In the genomic region with DNA sequence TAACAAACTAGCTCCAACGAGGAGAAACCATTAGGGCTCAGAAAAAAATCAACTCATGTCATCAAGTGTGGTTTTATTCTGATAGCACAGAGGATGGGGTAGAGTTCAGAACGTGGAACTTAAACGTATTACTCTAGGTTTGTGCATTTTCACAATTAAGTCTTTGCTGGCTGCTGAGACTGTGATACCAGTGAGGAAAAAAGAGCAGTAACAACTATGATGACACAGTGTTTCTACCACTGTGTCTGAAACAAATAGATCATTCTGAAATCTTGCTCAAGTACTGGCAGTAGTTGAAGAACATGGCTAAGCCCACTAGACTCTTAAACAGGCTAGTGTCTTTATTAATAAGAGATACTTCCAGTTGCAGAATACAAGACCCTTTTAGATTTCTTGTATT, we compare ENCODE assay signal across 24 cellular contexts. TPM values are rescaled to one million over a fixed set of nuclear protein-coding genes. Genes with fewer than 3 reads are reported as not detected.
DNase-seq lines count a peak whose midpoint lies in the region; ATAC-seq and TF ChIP-seq lines count a peak whose summit lies in the region.
"Had no signal": no experiment of that assay in that cellular context is flagged by ENCODE, and none has a peak within 500 bp of the region (broad histone marks: within the 10 kb centered on the region; RNA-seq: fewer than 3 reads in every experiment).

No MANE protein-coding gene starts in this region.

- peak; percentile 13 for ATAC-seq in activated CD8-positive, alpha-beta T cell treated with anti-CD3 and anti-CD28 coated beads for 36 hours
- ATAC-seq in activated CD8-positive, alpha-beta T cell treated with anti-CD3 and anti-CD28 coated beads, Interleukin-2, amount 10 ng/mL, durations not matched to agents 7 days and 5 days, result no peak
- ATAC-seq in GM19351 (IDR thresholded peaks at IDR 0.05; ENCODE audit: unreplicated experiment), result no peak
- ATAC-seq: A549; CD8-positive, alpha-beta T cell; PC-3 had no signal

- no peak overlapping the region for H3K9ac ChIP-seq in SK-N-MC (ENCODE audit: insufficient read length)

- no peaks in the 10 kb centered on the region for H3K27me3 Mint-ChIP-seq in activated CD8-positive, alpha-beta T cell treated with anti-CD3 and anti-CD28 coated beads for 36 hours
- H3K27me3 Mint-ChIP-seq in activated CD8-positive, alpha-beta T cell treated with anti-CD3 and anti-CD28 coated beads, Interleukin-2, amount 10 ng/mL, durations not matched to agents 7 days and 5 days (ENCODE audit: low read depth), result no peaks in the 10 kb centered on the region
- H3K27me3 Mint-ChIP-seq in activated T-helper 2 cell treated with anti-CD3 and anti-CD28 coated beads, Interferon-gamma antibody, Interleukin-2, Interleukin-4, amounts not matched to agents 10 μg/mL and 5 μg/mL and 100 μg/mL, durations not matched to agents 14 hours and 24 hours and 36 hours (ENCODE audit: low read depth), result no peaks in the 10 kb centered on the region

- intact Hi-C loops in activated CD8-positive, alpha-beta T cell treated with anti-CD3 and anti-CD28 coated beads for 36 hours (cut with micrococcal nuclease), result no loop called here
- intact Hi-C loops in activated T-helper 2 cell treated with anti-CD3 and anti-CD28 coated beads, Interferon-gamma antibody, Interleukin-2, Interleukin-4, amounts not matched to agents 10 μg/mL and 5 μg/mL and 100 μg/mL, durations not matched to agents 14 hours and 24 hours and 36 hours (cut with micrococcal nuclease), result loop anchor here (2.0 kb wide), 2 partner anchors 30 to 56 kb away; a partner anchor contains a TSS
- intact Hi-C loops in dorsolateral prefrontal cortex (cut with DNase I), result no loop called here

- H3K36me3 Mint-ChIP-seq in activated CD8-positive, alpha-beta T cell treated with anti-CD3 and anti-CD28 coated beads for 36 hours (ENCODE audit: low read depth), result peaks cover 68% of the 10 kb centered on the region
- peaks cover 73% of the 10 kb centered on the region for H3K36me3 Mint-ChIP-seq in activated CD8-positive, alpha-beta T cell treated with anti-CD3 and anti-CD28 coated beads, Interleukin-2, amount 10 ng/mL, durations not matched to agents 7 days and 5 days (ENCODE audit: low read depth)
- H3K36me3 Mint-ChIP-seq in activated T-helper 2 cell treated with anti-CD3 and anti-CD28 coated beads, Interferon-gamma antibody, Interleukin-2, Interleukin-4, amounts not matched to agents 10 μg/mL and 5 μg/mL and 100 μg/mL, durations not matched to agents 14 hours and 24 hours and 36 hours (ENCODE audit: low read depth), result peaks cover 88% of the 10 kb centered on the region

- CTCF ChIA-PET in activated CD8-positive, alpha-beta T cell treated with anti-CD3 and anti-CD28 coated beads for 36 hours (lab: Charles Lee), result interaction anchor here (1.1 to 1.5 kb wide), 2 partner anchors 9 to 127 kb away, joined by 3 read pairs; no protein-coding TSS in a partner anchor
- CTCF ChIA-PET in activated CD8-positive, alpha-beta T cell treated with anti-CD3 and anti-CD28 coated beads, Interleukin-2, amount 10 ng/mL, durations not matched to agents 7 days and 5 days (lab: Charles Lee), result no interaction called here

- H3K4me1 Mint-ChIP-seq in activated CD8-positive, alpha-beta T cell treated with anti-CD3 and anti-CD28 coated beads for 36 hours (ENCODE audit: low read depth), result peaks cover 35% of the 10 kb centered on the region
- H3K4me1 Mint-ChIP-seq in activated CD8-positive, alpha-beta T cell treated with anti-CD3 and anti-CD28 coated beads, Interleukin-2, amount 10 ng/mL, durations not matched to agents 7 days and 5 days (ENCODE audit: low read depth), result peaks cover 8% of the 10 kb centered on the region
- peaks cover 32% of the 10 kb centered on the region for H3K4me1 Mint-ChIP-seq in activated T-helper 2 cell treated with anti-CD3 and anti-CD28 coated beads, Interferon-gamma antibody, Interleukin-2, Interleukin-4, amounts not matched to agents 10 μg/mL and 5 μg/mL and 100 μg/mL, durations not matched to agents 14 hours and 24 hours and 36 hours (ENCODE audit: low read depth)

- H3K27ac ChIP-seq in SK-N-MC (peak overlapping the region; percentile 10; the same call in 1 of the 2 replicates), dorsolateral prefrontal cortex (peak overlapping the region in 32 of 59 donors; percentile 0 to 69 (median 34))
- H3K27ac ChIP-seq: A549 had no signal

- no peaks in the 10 kb centered on the region for H3K9me3 ChIP-seq in SK-N-MC (ENCODE audit: low read depth, low read length)
- H3K9me3 ChIP-seq: A549, Caco-2 had no signal

- peaks cover 97% of the 10 kb centered on the region for H3K36me3 ChIP-seq in SK-N-MC (ENCODE audit: insufficient read depth, low read length)

- no peak overlapping the region for H3K4me3 Mint-ChIP-seq in activated CD8-positive, alpha-beta T cell treated with anti-CD3 and anti-CD28 coated beads for 36 hours
- no peak overlapping the region for H3K4me3 Mint-ChIP-seq in activated CD8-positive, alpha-beta T cell treated with anti-CD3 and anti-CD28 coated beads, Interleukin-2, amount 10 ng/mL, durations not matched to agents 7 days and 5 days
- no peak overlapping the region for H3K4me3 Mint-ChIP-seq in activated T-helper 2 cell treated with anti-CD3 and anti-CD28 coated beads, Interferon-gamma antibody, Interleukin-2, Interleukin-4, amounts not matched to agents 10 μg/mL and 5 μg/mL and 100 μg/mL, durations not matched to agents 14 hours and 24 hours and 36 hours (ENCODE audit: low read depth)
- H3K4me3 Mint-ChIP-seq: CD8-positive, alpha-beta T cell had no signal

- no peaks in the 10 kb centered on the region for H3K9me3 Mint-ChIP-seq in activated CD8-positive, alpha-beta T cell treated with anti-CD3 and anti-CD28 coated beads for 36 hours
- no peaks in the 10 kb centered on the region for H3K9me3 Mint-ChIP-seq in activated CD8-positive, alpha-beta T cell treated with anti-CD3 and anti-CD28 coated beads, Interleukin-2, amount 10 ng/mL, durations not matched to agents 7 days and 5 days (ENCODE audit: insufficient read depth)
- H3K9me3 Mint-ChIP-seq in activated T-helper 2 cell treated with anti-CD3 and anti-CD28 coated beads, Interferon-gamma antibody, Interleukin-2, Interleukin-4, amounts not matched to agents 10 μg/mL and 5 μg/mL and 100 μg/mL, durations not matched to agents 14 hours and 24 hours and 36 hours, result no peaks in the 10 kb centered on the region
- H3K9me3 Mint-ChIP-seq: CD8-positive, alpha-beta T cell had no signal

- POLR2A ChIA-PET in activated CD8-positive, alpha-beta T cell treated with anti-CD3 and anti-CD28 coated beads for 36 hours (lab: Charles Lee), result no interaction called here
- POLR2A ChIA-PET in activated CD8-positive, alpha-beta T cell treated with anti-CD3 and anti-CD28 coated beads, Interleukin-2, amount 10 ng/mL, durations not matched to agents 7 days and 5 days (lab: Charles Lee), result no interaction called here

- no peak for TF ChIP-seq CTCF in activated CD8-positive, alpha-beta T cell treated with anti-CD3 and anti-CD28 coated beads for 36 hours (IDR thresholded peaks at IDR 0.05)
- TF ChIP-seq CTCF in dorsolateral prefrontal cortex (IDR thresholded peaks at IDR 0.05 in 54 of 56, conservative IDR thresholded peaks at IDR 0.05 in 2 of 56; ENCODE audit: low read depth in 1 of 56, partially characterized antibody in 56 of 56), result no peak

- no peak for DNase-seq in activated CD8-positive, alpha-beta T cell treated with anti-CD3 and anti-CD28 coated beads for 36 hours
- DNase-seq in activated CD8-positive, alpha-beta T cell treated with anti-CD3 and anti-CD28 coated beads, Interleukin-2, amount 10 ng/mL, durations not matched to agents 7 days and 5 days, result no peak
- no peak for DNase-seq in SK-N-MC (ENCODE audit: low read depth, low spot score)
- DNase-seq in activated T-helper 2 cell treated with anti-CD3 and anti-CD28 coated beads, Interferon-gamma antibody, Interleukin-2, Interleukin-4, amounts not matched to agents 10 μg/mL and 5 μg/mL and 100 μg/mL, durations not matched to agents 14 hours and 24 hours and 36 hours (ENCODE audit: low spot score), result no peak
- DNase-seq in dorsolateral prefrontal cortex, result no peak
- no peak for DNase-seq in foreskin melanocyte
- DNase-seq: AML-193; C1 segment of cervical spinal cord; Caco-2; CD8-positive, alpha-beta T cell; HCEC 1CT; IMR-90; KG1; MM.1S; NCI-H1417; NCI-H1694; NCI-H2029 treated with DMSO at 0.1 percent for 48 hours; NCI-H446 treated with DMSO at 0.1 percent for 48 hours; NCI-H526; NCI-H82; NK-92 treated with Interleukin-12 subunit alpha and Interleukin-12 subunit beta, amount 100 ng/mL, for 24 hours; PC-3 had no signal

- H3K4me3 ChIP-seq in SK-N-MC (no peak overlapping the region), dorsolateral prefrontal cortex (no peak overlapping the region)
- H3K4me3 ChIP-seq: A549 had no signal

- peak overlapping the region; percentile 28 for H3K27ac Mint-ChIP-seq in activated CD8-positive, alpha-beta T cell treated with anti-CD3 and anti-CD28 coated beads for 36 hours
- H3K27ac Mint-ChIP-seq in activated CD8-positive, alpha-beta T cell treated with anti-CD3 and anti-CD28 coated beads, Interleukin-2, amount 10 ng/mL, durations not matched to agents 7 days and 5 days, result no peak overlapping the region
- H3K27ac Mint-ChIP-seq in activated T-helper 2 cell treated with anti-CD3 and anti-CD28 coated beads, Interferon-gamma antibody, Interleukin-2, Interleukin-4, amounts not matched to agents 10 μg/mL and 5 μg/mL and 100 μg/mL, durations not matched to agents 14 hours and 24 hours and 36 hours, result peak overlapping the region; percentile 89
- H3K27ac Mint-ChIP-seq: CD8-positive, alpha-beta T cell had no signal

- no peaks in the 10 kb centered on the region for H3K27me3 ChIP-seq in dorsolateral prefrontal cortex

RNA-seq across cellular contexts. Expression of a gene that starts 31.0 kb away (rescaled TPM):
- 100 to 1,000 TPM; 145 to 177 TPM for total RNA-seq in activated CD8-positive, alpha-beta T cell treated with anti-CD3 and anti-CD28 coated beads for 36 hours
- total RNA-seq in activated CD8-positive, alpha-beta T cell treated with anti-CD3 and anti-CD28 coated beads, Interleukin-2, amount 10 ng/mL, durations not matched to agents 7 days and 5 days, result 100 to 1,000 TPM; 236 to 237 TPM
- total RNA-seq in activated T-helper 2 cell treated with anti-CD3 and anti-CD28 coated beads, Interferon-gamma antibody, Interleukin-2, Interleukin-4, amounts not matched to agents 10 μg/mL and 5 μg/mL and 100 μg/mL, durations not matched to agents 14 hours and 24 hours and 36 hours, result 176 and 180 TPM in 2 replicates
- total RNA-seq in dorsolateral prefrontal cortex, result 100 to 1,000 TPM; 124 to 316 (median 225) TPM

RNA-seq across cellular contexts. Expression of a gene that starts 38.7 kb away (rescaled TPM):
- total RNA-seq in activated CD8-positive, alpha-beta T cell treated with anti-CD3 and anti-CD28 coated beads for 36 hours, result under 1 TPM; 0.38 to 0.65 TPM
- total RNA-seq in activated CD8-positive, alpha-beta T cell treated with anti-CD3 and anti-CD28 coated beads, Interleukin-2, amount 10 ng/mL, durations not matched to agents 7 days and 5 days, result under 1 TPM; 0.18 to 0.21 TPM
- 1.5 and 2.0 TPM in 2 replicates for total RNA-seq in activated T-helper 2 cell treated with anti-CD3 and anti-CD28 coated beads, Interferon-gamma antibody, Interleukin-2, Interleukin-4, amounts not matched to agents 10 μg/mL and 5 μg/mL and 100 μg/mL, durations not matched to agents 14 hours and 24 hours and 36 hours
- total RNA-seq in dorsolateral prefrontal cortex, result 10 to 100 TPM in 88 of 120 experiments, 1 to 10 TPM in 32; 2.2 to 82.8 (median 15.0) TPM

RNA-seq across cellular contexts. Expression of a gene that starts 56.3 kb away (rescaled TPM):
- 10 to 100 TPM; 20.1 to 22.5 TPM for total RNA-seq in activated CD8-positive, alpha-beta T cell treated with anti-CD3 and anti-CD28 coated beads for 36 hours
- 10 to 100 TPM; 42.5 to 42.7 TPM for total RNA-seq in activated CD8-positive, alpha-beta T cell treated with anti-CD3 and anti-CD28 coated beads, Interleukin-2, amount 10 ng/mL, durations not matched to agents 7 days and 5 days
- total RNA-seq in activated T-helper 2 cell treated with anti-CD3 and anti-CD28 coated beads, Interferon-gamma antibody, Interleukin-2, Interleukin-4, amounts not matched to agents 10 μg/mL and 5 μg/mL and 100 μg/mL, durations not matched to agents 14 hours and 24 hours and 36 hours, result 26.2 and 26.7 TPM in 2 replicates
- total RNA-seq in dorsolateral prefrontal cortex, result 10 to 100 TPM; 12.4 to 41.9 (median 21.6) TPM
